Comparison of ENCODE assay signal across 12 cellular contexts in genomic region chr1:114956570-114956969, GRCh38.
DNase-seq lines count a peak whose midpoint lies in the region; ATAC-seq and TF ChIP-seq lines count a peak whose summit lies in the region.
"Had no signal": no experiment of that assay in that cellular context is flagged by ENCODE, and none has a peak within 500 bp of the region (broad histone marks: within the 10 kb centered on the region; RNA-seq: fewer than 3 reads in every experiment).

No MANE protein-coding gene starts in this region.

- no peaks in the 10 kb centered on the region for H4K20me1 ChIP-seq in GM23248 (ENCODE audit: insufficient read depth)

- peaks cover 9% of the 10 kb centered on the region for H3K27me3 ChIP-seq in GM23248 (replicated peaks; ENCODE audit: insufficient read depth)
- H3K27me3 ChIP-seq: tibial artery had no signal

- H3K4me2 ChIP-seq in GM23248 (ENCODE audit: unreplicated experiment) = no peak overlapping the region

- H3K27ac Mint-ChIP-seq in CD14-positive monocyte = no peak overlapping the region
- H3K27ac Mint-ChIP-seq: activated naive CD8-positive, alpha-beta T cell; IgD-negative memory B cell; T-cell had no signal

- no peak overlapping the region for H3K4me3 ChIP-seq in GM23248
- no peak overlapping the region for H3K4me3 ChIP-seq in WI38 (ENCODE audit: low read depth, low read length)
- H3K4me3 ChIP-seq: tibial artery had no signal

- H3K9me2 ChIP-seq in GM23248 (ENCODE audit: insufficient read depth) = no peaks in the 10 kb centered on the region

- peaks cover 3% of the 10 kb centered on the region for H3K4me1 Mint-ChIP-seq in CD14-positive monocyte
- H3K4me1 Mint-ChIP-seq: IgD-negative memory B cell, T-cell had no signal

- H3K4me1 ChIP-seq in GM23248 (ENCODE audit: insufficient read depth) = no peaks in the 10 kb centered on the region
- H3K4me1 ChIP-seq: tibial artery had no signal

- no peaks in the 10 kb centered on the region for H3K36me3 Mint-ChIP-seq in CD14-positive monocyte
- H3K36me3 Mint-ChIP-seq: IgD-negative memory B cell, T-cell had no signal

- peaks cover 0 to 5% (median under 1%) of the 10 kb centered on the region in 7 donors for H3K9me3 Mint-ChIP-seq in CD14-positive monocyte
- H3K9me3 Mint-ChIP-seq: T-cell had no signal

- DNase-seq in Ammon's horn (ENCODE audit: low spot score) (peak; percentile 3), GM23248 (peak; percentile 23), iris pigment epithelial cell (ENCODE audit: low read depth) (peak; percentile 10), CD14-positive monocyte (ENCODE audit: low spot score) (no peak), NCI-H1417 treated with DMSO at 0.1 percent for 48 hours (lab: John Stamatoyannopoulos, UW) (no peak), A172 (ENCODE audit: low spot score) (no peak)
- DNase-seq: T-cell, tibial artery had no signal

- no peak overlapping the region for H3K9ac ChIP-seq in GM23248

- no peaks in the 10 kb centered on the region for H3K79me2 ChIP-seq in GM23248 (ENCODE audit: insufficient read depth)

- H3K9me3 ChIP-seq in GM23248 (ENCODE audit: low read depth) = no peaks in the 10 kb centered on the region
- H3K9me3 ChIP-seq: tibial artery had no signal

- H3K36me3 ChIP-seq in GM23248 (ENCODE audit: low read depth) = no peaks in the 10 kb centered on the region
- H3K36me3 ChIP-seq: tibial artery had no signal

- no peak overlapping the region for H3K27ac ChIP-seq in GM23248
- H3K27ac ChIP-seq: tibial artery had no signal

- in situ Hi-C loops in GM23248 (cut with MboI) = no loop called here

- no peak overlapping the region for H2AFZ ChIP-seq in GM23248

- H3K4me3 Mint-ChIP-seq in CD14-positive monocyte = no peak overlapping the region
- H3K4me3 Mint-ChIP-seq: activated naive CD8-positive, alpha-beta T cell; IgD-negative memory B cell; T-cell had no signal

- intact Hi-C loops in CD14-positive monocyte (cut with micrococcal nuclease) = no loop called here

- H3K27me3 Mint-ChIP-seq in CD14-positive monocyte (ENCODE audit: low read depth in 3 of 3) = peaks cover 2 to 6% (median 6%) of the 10 kb centered on the region in 3 donors

- 23 to 30% methylated on average over 1 of the region's 1 CpG for WGBS in GM23248 (ENCODE audit: low coverage in 1 of 2, low lambda C conversion rate in 2 of 2, missing lambda C conversion rate in 2 of 2), 2 experiments

- ATAC-seq in GM19395 (IDR thresholded peaks at IDR 0.05; ENCODE audit: unreplicated experiment) = no peak
- ATAC-seq: T-cell had no signal

- TF ChIP-seq CTCF in WI38 (IDR thresholded peaks at IDR 0.05; ENCODE audit: low read depth, low read length) (0 out of 2 replicates have a peak, but pooled peaks have one; percentile 12), CD14-positive monocyte (IDR thresholded peaks at IDR 0.05) (no peak)

- H3F3A ChIP-seq in GM23248 (ENCODE audit: insufficient read depth) = no peaks in the 10 kb centered on the region

Comparison
In these comparisons a context has a peak if more than half of its experiments do, and no peak if none do; other contexts are left out.
1. DNase-seq: peak in Ammon's horn (single experiment), GM23248 (single experiment) and iris pigment epithelial cell (single experiment); none in CD14-positive monocyte (single experiment), NCI-H1417 treated with DMSO at 0.1 percent for 48 hours (single experiment) and A172 (single experiment).